In genomic region chrX:154380153-154380552, GRCh38 we compare ENCODE assay signal across 2 cellular contexts.
TF ChIP-seq lines count a peak whose summit lies in the region.

No MANE protein-coding gene starts in this region.

TF ChIP-seq in H1, 55 proteins besides CTCF, POLR2A, EP300 and RAD21:
- TF ChIP-seq ATF2 (IDR thresholded peaks at IDR 0.05; ENCODE audit: low read length) (no peak), BCL11A (IDR thresholded peaks at IDR 0.05; ENCODE audit: low read depth in 2 of 2, low read length in 2 of 2) (no peak), ASH2L (IDR thresholded peaks at IDR 0.05; ENCODE audit: low read length) (no peak)

TF ChIP-seq in neural cell, 6 proteins besides CTCF, POLR2A, EP300 and RAD21:
- TF ChIP-seq, protein P1, sequence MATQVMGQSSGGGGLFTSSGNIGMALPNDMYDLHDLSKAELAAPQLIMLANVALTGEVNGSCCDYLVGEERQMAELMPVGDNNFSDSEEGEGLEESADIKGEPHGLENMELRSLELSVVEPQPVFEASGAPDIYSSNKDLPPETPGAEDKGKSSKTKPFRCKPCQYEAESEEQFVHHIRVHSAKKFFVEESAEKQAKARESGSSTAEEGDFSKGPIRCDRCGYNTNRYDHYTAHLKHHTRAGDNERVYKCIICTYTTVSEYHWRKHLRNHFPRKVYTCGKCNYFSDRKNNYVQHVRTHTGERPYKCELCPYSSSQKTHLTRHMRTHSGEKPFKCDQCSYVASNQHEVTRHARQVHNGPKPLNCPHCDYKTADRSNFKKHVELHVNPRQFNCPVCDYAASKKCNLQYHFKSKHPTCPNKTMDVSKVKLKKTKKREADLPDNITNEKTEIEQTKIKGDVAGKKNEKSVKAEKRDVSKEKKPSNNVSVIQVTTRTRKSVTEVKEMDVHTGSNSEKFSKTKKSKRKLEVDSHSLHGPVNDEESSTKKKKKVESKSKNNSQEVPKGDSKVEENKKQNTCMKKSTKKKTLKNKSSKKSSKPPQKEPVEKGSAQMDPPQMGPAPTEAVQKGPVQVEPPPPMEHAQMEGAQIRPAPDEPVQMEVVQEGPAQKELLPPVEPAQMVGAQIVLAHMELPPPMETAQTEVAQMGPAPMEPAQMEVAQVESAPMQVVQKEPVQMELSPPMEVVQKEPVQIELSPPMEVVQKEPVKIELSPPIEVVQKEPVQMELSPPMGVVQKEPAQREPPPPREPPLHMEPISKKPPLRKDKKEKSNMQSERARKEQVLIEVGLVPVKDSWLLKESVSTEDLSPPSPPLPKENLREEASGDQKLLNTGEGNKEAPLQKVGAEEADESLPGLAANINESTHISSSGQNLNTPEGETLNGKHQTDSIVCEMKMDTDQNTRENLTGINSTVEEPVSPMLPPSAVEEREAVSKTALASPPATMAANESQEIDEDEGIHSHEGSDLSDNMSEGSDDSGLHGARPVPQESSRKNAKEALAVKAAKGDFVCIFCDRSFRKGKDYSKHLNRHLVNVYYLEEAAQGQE (IDR thresholded peaks at IDR 0.05; ENCODE audit: borderline replicate concordance) = no peak
- TF ChIP-seq EZH2 (IDR thresholded peaks at IDR 0.05; ENCODE audit: borderline replicate concordance, insufficient read depth, low read length, poor library complexity, severe bottlenecking) = no peak
- TF ChIP-seq TAF1 (IDR thresholded peaks at IDR 0.05; ENCODE audit: low read depth) = no peak
